Comparison of ENCODE assay signal across 8 cellular contexts in genomic region chr11:69670158-69670845, GRCh38. TPM values are rescaled to one million over a fixed set of nuclear protein-coding genes. Genes with fewer than 3 reads are reported as not detected.
A peak's percentile ranks its signal among the peaks of the same experiment; 100 is the strongest.
DNase-seq lines count a peak whose midpoint lies in the region; ATAC-seq and TF ChIP-seq lines count a peak whose summit lies in the region.

No MANE protein-coding gene starts in this region.

- no peaks in the 10 kb centered on the region for H3K9me3 Mint-ChIP-seq in activated T-cell treated with anti-CD3 and anti-CD28 coated beads, Interleukin-2, amount 50 U/mL, for 72 hours
- H3K9me3 Mint-ChIP-seq in neural progenitor cell, result no peaks in the 10 kb centered on the region

- intact Hi-C loops in Panc1 (cut with micrococcal nuclease; ENCODE audit: unreplicated experiment), result loop anchor here (10.0 kb wide), 1 partner anchor 566 kb away; no protein-coding TSS in a partner anchor
- intact Hi-C loops in testis (cut with DNase I; ENCODE audit: low total_unique reads), result no loop called here

- WGBS in testis, 2 donors, result 37 to 53% methylated on average over 18 of the region's 18 CpGs

- H3K27me3 Mint-ChIP-seq in activated T-cell treated with anti-CD3 and anti-CD28 coated beads, Interleukin-2, amount 50 U/mL, for 72 hours (ENCODE audit: low read depth), result no peaks in the 10 kb centered on the region
- H3K27me3 Mint-ChIP-seq in neural progenitor cell (ENCODE audit: insufficient read depth, low read depth), result no peaks in the 10 kb centered on the region

- DNase-seq in DMS 273 (lab: John Stamatoyannopoulos, UW; ENCODE audit: unreplicated experiment) (peak; percentile 84), Panc1 (ENCODE audit: low read depth, low spot score) (peak; percentile 67), fibroblast of pulmonary artery (ENCODE audit: low read depth) (peak; percentile 92), neural progenitor cell (ENCODE audit: low spot score) (peak; percentile 92), testis (peak; percentile 90)
- DNase-seq in activated T-cell treated with anti-CD3 and anti-CD28 coated beads, Interleukin-2, amount 50 U/mL, for 72 hours, result peak; percentile 59 to 60

- in situ Hi-C loops in Panc1 (cut with HindIII; ENCODE audit: low pct_unique_long_range_greater_than_20kb, low sequenced_read_pairs), result no loop called here

- H3K4me3 Mint-ChIP-seq in activated T-cell treated with anti-CD3 and anti-CD28 coated beads, Interleukin-2, amount 50 U/mL, for 72 hours, result no peak overlapping the region
- H3K4me3 Mint-ChIP-seq in neural progenitor cell, result peak overlapping the region; percentile 33

- ATAC-seq in Panc1, result peak; percentile 79
- ATAC-seq in activated T-cell treated with anti-CD3 and anti-CD28 coated beads, Interleukin-2, amount 50 U/mL, for 72 hours (replicated peaks in 1 of 2), result no peak
- ATAC-seq in HG03097 (IDR thresholded peaks at IDR 0.05; ENCODE audit: low FRiP score, unreplicated experiment), result no peak

- BruUV-seq in Panc1 (replicated peaks; lab: Mats Ljungman, UMichigan), result no TSS peak

- H3K79me2 ChIP-seq in KMS-11 (ENCODE audit: insufficient read depth, low read depth) (peaks cover 23% of the 10 kb centered on the region), neural progenitor cell (ENCODE audit: low read depth) (peaks cover 21% of the 10 kb centered on the region)

- H4K20me1 ChIP-seq in KMS-11 (ENCODE audit: insufficient read depth) (no peaks in the 10 kb centered on the region), neural progenitor cell (ENCODE audit: low read depth) (peaks cover 9% of the 10 kb centered on the region)

- POLR2A ChIA-PET in Panc1 (lab: Charles Lee), result interaction anchor here (0.6 kb wide), 1 partner anchor 599 kb away, joined by 5 read pairs; no protein-coding TSS in a partner anchor

- H3K27ac Mint-ChIP-seq in activated T-cell treated with anti-CD3 and anti-CD28 coated beads, Interleukin-2, amount 50 U/mL, for 72 hours, result no peak overlapping the region
- peak overlapping the region; percentile 46 for H3K27ac Mint-ChIP-seq in neural progenitor cell

- H3K27ac ChIP-seq in KMS-11, result no peak overlapping the region
- peak overlapping the region; percentile 55 for H3K27ac ChIP-seq in Panc1 (ENCODE audit: low read length)
- H3K27ac ChIP-seq in neural progenitor cell, result no peak overlapping the region
- H3K27ac ChIP-seq in testis, result no peak overlapping the region

- H3K4me1 Mint-ChIP-seq in activated T-cell treated with anti-CD3 and anti-CD28 coated beads, Interleukin-2, amount 50 U/mL, for 72 hours (ENCODE audit: low read depth), result peaks cover 19% of the 10 kb centered on the region
- H3K4me1 Mint-ChIP-seq in neural progenitor cell, result peaks cover 30% of the 10 kb centered on the region

- peaks cover 12% of the 10 kb centered on the region for H3F3A ChIP-seq in neural progenitor cell (ENCODE audit: low read depth)

- TF ChIP-seq POLR2A in testis (IDR thresholded peaks at IDR 0.05), result no peak

- H3K9ac ChIP-seq in KMS-11 (no peak overlapping the region), neural progenitor cell (no peak overlapping the region)

- TF ChIP-seq CTCF in KMS-11 (conservative IDR thresholded peaks at IDR 0.05; ENCODE audit: low read depth, low read length) (peak; percentile 88), Panc1 (IDR thresholded peaks at IDR 0.05) (peak; percentile 99), fibroblast of pulmonary artery (IDR thresholded peaks at IDR 0.05; ENCODE audit: low read length, missing control alignments) (peak; percentile 96), neural progenitor cell (IDR thresholded peaks at IDR 0.05) (peak; percentile 92), testis (IDR thresholded peaks at IDR 0.05) (peak; percentile 61 to 91 (median 87))

- H3K9me3 ChIP-seq in Panc1 (ENCODE audit: control insufficient read depth, insufficient read depth, low read depth, low read length), result no peaks in the 10 kb centered on the region
- no peaks in the 10 kb centered on the region for H3K9me3 ChIP-seq in neural progenitor cell (ENCODE audit: low read depth)
- H3K9me3 ChIP-seq in testis, result no peaks in the 10 kb centered on the region

- H3K36me3 ChIP-seq in KMS-11 (ENCODE audit: insufficient read depth), result no peaks in the 10 kb centered on the region
- H3K36me3 ChIP-seq in Panc1 (ENCODE audit: control insufficient read depth, insufficient read depth, low read length), result peaks cover 4% of the 10 kb centered on the region; the same call in 1 of the 2 replicates
- no peaks in the 10 kb centered on the region for H3K36me3 ChIP-seq in neural progenitor cell
- H3K36me3 ChIP-seq in testis (ENCODE audit: low read depth, missing control alignments), result no peaks in the 10 kb centered on the region

- H2AFZ ChIP-seq in KMS-11 (ENCODE audit: low read depth) (no peak overlapping the region), neural progenitor cell (replicated peaks) (no peak overlapping the region)

- no peak overlapping the region for H3K4me2 ChIP-seq in KMS-11
- H3K4me2 ChIP-seq in neural progenitor cell, result no peak overlapping the region

- H3K27me3 ChIP-seq in KMS-11 (ENCODE audit: insufficient read depth, low read depth) (no peaks in the 10 kb centered on the region), Panc1 (ENCODE audit: control insufficient read depth, insufficient read depth, low read length) (no peaks in the 10 kb centered on the region), neural progenitor cell (no peaks in the 10 kb centered on the region), testis (no peaks in the 10 kb centered on the region)

- CTCF ChIA-PET in Panc1 (lab: Charles Lee), result interaction anchor here (0.7 to 1.4 kb wide), 5 partner anchors 8 to 336 kb away, joined by 3 to 5 read pairs (median 3); no protein-coding TSS in a partner anchor

- H3K4me1 ChIP-seq in KMS-11 (ENCODE audit: low read depth, poor library complexity, severe bottlenecking) (peaks cover 12% of the 10 kb centered on the region), Panc1 (ENCODE audit: control insufficient read depth, insufficient read depth, low read length) (peaks cover 13% of the 10 kb centered on the region), neural progenitor cell (peaks cover 5% of the 10 kb centered on the region), testis (peaks cover 21% of the 10 kb centered on the region)

- H3K36me3 Mint-ChIP-seq in activated T-cell treated with anti-CD3 and anti-CD28 coated beads, Interleukin-2, amount 50 U/mL, for 72 hours (ENCODE audit: insufficient read depth in 2 of 2), result peaks cover 0 to 6% of the 10 kb centered on the region in 2 donors
- H3K36me3 Mint-ChIP-seq in neural progenitor cell, result peaks cover 3% of the 10 kb centered on the region

- H3K4me3 ChIP-seq in KMS-11 (IDR thresholded peaks at IDR 0.05; ENCODE audit: insufficient read depth, low read depth, low read length) (no peak overlapping the region), Panc1 (ENCODE audit: low read depth in 2 of 2, low read length in 2 of 2) (no peak overlapping the region), fibroblast of pulmonary artery (replicated peaks; ENCODE audit: low read depth, low read length) (no peak overlapping the region), neural progenitor cell (no peak overlapping the region), testis (no peak overlapping the region)

RNA-seq across cellular contexts. Expression of gene LTO1, which starts 4.9 kb away (rescaled TPM):
- total RNA-seq in Panc1 (2021; ENCODE audit: unreplicated experiment) (28.7 TPM), neural progenitor cell (ENCODE audit: low replicate concordance) (11.9 and 21.6 TPM in 2 replicates), testis (10 to 100 TPM; 38.0 to 38.7 TPM)
- 73.8 TPM for polyA plus RNA-seq in Panc1 (2012; ENCODE audit: insufficient read length)
- 10 to 100 TPM; 30.5 to 33.2 TPM for total RNA-seq in activated T-cell treated with anti-CD3 and anti-CD28 coated beads, Interleukin-2, amount 50 U/mL, for 72 hours
- polyA plus RNA-seq in testis (ENCODE audit: insufficient read depth, low read depth, low replicate concordance), result 27.0 TPM

RNA-seq across cellular contexts. Expression of gene CCND1, which starts 29.3 kb away (rescaled TPM):
- total RNA-seq in Panc1 (2021; ENCODE audit: unreplicated experiment) (259 TPM), neural progenitor cell (ENCODE audit: low replicate concordance) (85.0 and 94.0 TPM in 2 replicates), testis (10 to 100 TPM in 1 of 2 donors, 1 to 10 TPM in 1; 8.8 to 13.7 TPM)
- 275 TPM for polyA plus RNA-seq in Panc1 (2012; ENCODE audit: insufficient read length)
- total RNA-seq in activated T-cell treated with anti-CD3 and anti-CD28 coated beads, Interleukin-2, amount 50 U/mL, for 72 hours, result 1 to 10 TPM; 1.5 to 1.8 TPM
- 16.4 TPM for polyA plus RNA-seq in testis (ENCODE audit: insufficient read depth, low read depth, low replicate concordance)

RNA-seq across cellular contexts. Expression of gene FGF19, which starts 33.5 kb away (rescaled TPM):
- total RNA-seq in Panc1 (2021; ENCODE audit: unreplicated experiment), result not detected
- polyA plus RNA-seq in Panc1 (2012; ENCODE audit: insufficient read length), result not detected
- under 1 TPM; 0.10 to 0.35 TPM for total RNA-seq in activated T-cell treated with anti-CD3 and anti-CD28 coated beads, Interleukin-2, amount 50 U/mL, for 72 hours
- 0.09 TPM in 1 of 2 replicates, not detected in the other for total RNA-seq in neural progenitor cell (ENCODE audit: low replicate concordance)
- under 1 TPM; 0.31 TPM for total RNA-seq in testis
- 0.37 TPM for polyA plus RNA-seq in testis (ENCODE audit: insufficient read depth, low read depth, low replicate concordance)
